Comparison of ENCODE assay signal across 23 cellular contexts in the genomic region with DNA sequence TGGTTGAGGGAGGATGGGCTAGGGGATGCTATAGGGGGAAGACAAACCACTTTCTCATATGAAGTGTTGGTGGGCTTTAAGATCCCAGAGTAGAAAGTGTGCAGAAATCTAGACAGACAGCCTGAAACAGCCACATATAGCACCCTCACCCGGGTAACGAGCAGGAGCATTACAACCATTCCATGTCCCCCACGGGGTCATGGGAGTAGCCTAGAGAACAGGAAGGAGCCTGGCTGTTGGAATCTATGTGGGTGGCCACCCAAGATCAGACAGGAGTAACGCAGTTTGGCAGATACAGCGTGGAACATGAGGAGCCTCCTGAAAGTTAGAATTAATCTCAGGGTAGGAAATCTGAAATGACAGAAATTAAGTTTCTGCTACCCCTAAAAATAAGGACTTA.
DNase-seq lines count a peak whose midpoint lies in the region; ATAC-seq, FAIRE-seq and TF ChIP-seq lines count a peak whose summit lies in the region.
"Had no signal": no experiment of that assay in that cellular context is flagged by ENCODE, and none has a peak within 500 bp of the region (broad histone marks: within the 10 kb centered on the region; RNA-seq: fewer than 3 reads in every experiment).

No MANE protein-coding gene starts in this region.

- H3K14ac ChIP-seq in IMR-90 (replicated peaks; ENCODE audit: low read depth, low read length) (no peak overlapping the region), H1 (ENCODE audit: insufficient read length) (no peak overlapping the region), mesenchymal stem cell (ENCODE audit: low read length in 2 of 2) (no peak overlapping the region)

- no peak for TF ChIP-seq EP300 in H1 (IDR thresholded peaks at IDR 0.05; ENCODE audit: borderline replicate concordance in 1 of 2, low read depth in 2 of 2, low read length in 2 of 2)
- no peak for TF ChIP-seq EP300 in stomach (IDR thresholded peaks at IDR 0.05)

- H3K27me3 ChIP-seq in IMR-90 (ENCODE audit: control insufficient read depth, insufficient read depth, low read length) (no peaks in the 10 kb centered on the region), H1 (replicated peaks in 1 of 4; ENCODE audit: control insufficient read depth in 3 of 4, extremely low read depth in 1 of 4, insufficient read depth in 3 of 4, low read length in 3 of 4) (no peaks in the 10 kb centered on the region), mesenchymal stem cell (ENCODE audit: control insufficient read depth in 1 of 2, insufficient read depth in 1 of 2, low read length in 2 of 2) (no peaks in the 10 kb centered on the region), stomach (no peaks in the 10 kb centered on the region)
- H3K27me3 ChIP-seq: adrenal gland, BE2C had no signal

- H3K9ac ChIP-seq in IMR-90 (ENCODE audit: low read depth, low read length) (no peak overlapping the region), H1 (replicated peaks in 1 of 4; ENCODE audit: extremely low read depth in 1 of 4, low read depth in 3 of 4, low read length in 3 of 4) (no peak overlapping the region), mesenchymal stem cell (ENCODE audit: low read length) (no peak overlapping the region)

- H3K36me3 ChIP-seq in IMR-90 (ENCODE audit: control insufficient read depth, insufficient read depth, low read length) (no peaks in the 10 kb centered on the region), H1 (ENCODE audit: control insufficient read depth in 2 of 4, insufficient read depth in 4 of 4, low read length in 3 of 4) (no peaks in the 10 kb centered on the region), mesenchymal stem cell (ENCODE audit: control insufficient read depth in 1 of 2, insufficient read depth in 2 of 2, low read depth in 1 of 2, low read length in 2 of 2) (no peaks in the 10 kb centered on the region), stomach (no peaks in the 10 kb centered on the region)
- H3K36me3 ChIP-seq: adrenal gland, BE2C had no signal

- H2BK5ac ChIP-seq in IMR-90 (ENCODE audit: low read depth, low read length, poor library complexity, severe bottlenecking) (no peak overlapping the region), H1 (ENCODE audit: low read depth, low read length) (no peak overlapping the region), mesenchymal stem cell (ENCODE audit: low read depth, low read length, poor library complexity, severe bottlenecking) (no peak overlapping the region)

- H3K18ac ChIP-seq in IMR-90 (ENCODE audit: low read depth, low read length) (peak overlapping the region; percentile 85), H1 (ENCODE audit: extremely low read depth, low read length) (no peak overlapping the region), mesenchymal stem cell (ENCODE audit: low read depth in 1 of 2, low read length in 2 of 2) (no peak overlapping the region)

- ATAC-seq in IMR-90 (ENCODE audit: low read depth) (peak; percentile 53), GM19328 (IDR thresholded peaks at IDR 0.05; ENCODE audit: unreplicated experiment) (no peak), HG02623 (IDR thresholded peaks at IDR 0.05; ENCODE audit: unreplicated experiment) (no peak)
- ATAC-seq: activated T-cell treated with anti-CD3 and anti-CD28 coated beads, Interleukin-2, amount 50 U/mL, for 72 hours; HepG2 had no signal

- H3K4me2 ChIP-seq in IMR-90 (ENCODE audit: low read depth, low read length) (peak overlapping the region; percentile 28; the same call in 1 of the 2 replicates), H1 (ENCODE audit: insufficient read depth in 1 of 2, low read depth in 2 of 2, low read length in 2 of 2) (no peak overlapping the region), mesenchymal stem cell (ENCODE audit: low read length, poor library complexity, severe bottlenecking) (no peak overlapping the region)

- H2AK5ac ChIP-seq in IMR-90 (ENCODE audit: low read depth, low read length) (no peak overlapping the region), H1 (ENCODE audit: low read depth, low read length) (no peak overlapping the region), mesenchymal stem cell (ENCODE audit: low read length, severe bottlenecking) (no peak overlapping the region)

- H2BK15ac ChIP-seq in IMR-90 (ENCODE audit: low read depth, low read length): peak overlapping the region; percentile 66; the same call in 1 of the 3 replicates
- H2BK15ac ChIP-seq in H1 (ENCODE audit: low read length): no peak overlapping the region
- no peak overlapping the region for H2BK15ac ChIP-seq in mesenchymal stem cell (ENCODE audit: low read depth, poor library complexity, severe bottlenecking)

- DNase-seq in IMR-90: no peak
- no peak for DNase-seq in H1 (ENCODE audit: low read depth in 1 of 2, low spot score in 2 of 2)
- DNase-seq in mesenchymal stem cell: no peak
- no peak for DNase-seq in stomach
- no peak for DNase-seq in cerebellar nuclear complex (lab: John Stamatoyannopoulos, UW)
- DNase-seq in iPS-NIHi11 (ENCODE audit: low spot score): no peak
- DNase-seq: activated CD4-positive, alpha-beta T cell treated with anti-CD3 and anti-CD28 coated beads, Interleukin-2, amount 10 ng/mL, durations not matched to agents 24 days and 14 days; activated naive CD4-positive, alpha-beta T cell treated with Interleukin-2 at 50 U/mL for 16 hours; activated T-cell treated with anti-CD3 and anti-CD28 coated beads, Interleukin-2, amount 50 U/mL, for 72 hours; adrenal gland; BE2C; GF-D8; head of caudate nucleus; NCI-H1694 treated with DMSO at 0.1 percent for 48 hours; NCI-H2171; NCI-H524; posterior cingulate gyrus; T-helper 2 cell had no signal

- H2BK12ac ChIP-seq in H1 (ENCODE audit: low read depth, low read length): no peak overlapping the region
- H2BK12ac ChIP-seq in mesenchymal stem cell (ENCODE audit: low read length in 2 of 2): no peak overlapping the region

- H3K4ac ChIP-seq in IMR-90 (ENCODE audit: low read depth, low read length) (no peak overlapping the region), H1 (replicated peaks; ENCODE audit: insufficient read length, low read depth, low read length) (no peak overlapping the region), mesenchymal stem cell (ENCODE audit: low read depth in 1 of 2, low read length in 2 of 2) (no peak overlapping the region)

- dilution Hi-C loops in IMR-90 (cut with HindIII; ENCODE audit: low sequenced_read_pairs, unreplicated experiment): no loop called here

- H4K20me1 ChIP-seq in IMR-90 (ENCODE audit: insufficient read depth, low read length): no peaks in the 10 kb centered on the region
- H4K20me1 ChIP-seq in H1 (replicated peaks in 1 of 2; ENCODE audit: control insufficient read depth in 1 of 2, insufficient read depth in 2 of 2, low read length in 2 of 2): no peaks in the 10 kb centered on the region

- in situ Hi-C loops in IMR-90 (cut with MboI; ENCODE audit: low sequenced_read_pairs): no loop called here

- H2BK120ac ChIP-seq in IMR-90 (ENCODE audit: low read depth, low read length) (peak overlapping the region; percentile 4; the same call in 1 of the 2 replicates), H1 (replicated peaks; ENCODE audit: low read depth, low read length) (no peak overlapping the region), mesenchymal stem cell (ENCODE audit: low read depth, low read length) (peak overlapping the region; percentile 15)

- H2AFZ ChIP-seq in IMR-90 (replicated peaks; ENCODE audit: low read length, poor library complexity) (no peak overlapping the region), H1 (ENCODE audit: low read length) (0 out of 2 replicates have a peak overlapping the region, but pooled peaks have one; percentile 75), mesenchymal stem cell (ENCODE audit: low read depth, low read length) (no peak overlapping the region)

- peaks cover 17% of the 10 kb centered on the region for H3K4me1 ChIP-seq in IMR-90 (ENCODE audit: control insufficient read depth, insufficient read depth, low read length)
- peaks cover 0 to 2% (median 0%) of the 10 kb centered on the region in 4 experiments; a peak in 2 of 7 replicates for H3K4me1 ChIP-seq in H1 (replicated peaks in 1 of 4; ENCODE audit: control insufficient read depth in 3 of 4, insufficient read depth in 4 of 4, low read length in 3 of 4)
- H3K4me1 ChIP-seq in mesenchymal stem cell (ENCODE audit: control insufficient read depth, insufficient read depth, low read depth, low read length): no peaks in the 10 kb centered on the region
- H3K4me1 ChIP-seq in stomach: peaks cover 18 to 31% (median 25%) of the 10 kb centered on the region in 4 donors
- H3K4me1 ChIP-seq: adrenal gland, BE2C had no signal

- TF ChIP-seq RAD21 in IMR-90 (IDR thresholded peaks at IDR 0.05; ENCODE audit: low read length) (no peak), H1 (IDR thresholded peaks at IDR 0.05 in 1 of 2, conservative IDR thresholded peaks at IDR 0.05 in 1 of 2; ENCODE audit: low read depth in 2 of 2, low read length in 2 of 2) (no peak)

- no peaks in the 10 kb centered on the region for H3K9me3 ChIP-seq in IMR-90 (ENCODE audit: control insufficient read depth, insufficient read depth, low read length)
- no peaks in the 10 kb centered on the region for H3K9me3 ChIP-seq in H1 (ENCODE audit: insufficient read depth in 2 of 2, low read depth in 1 of 2, low read length in 1 of 2)
- H3K9me3 ChIP-seq in mesenchymal stem cell (ENCODE audit: control insufficient read depth, low read length): peaks cover 5% of the 10 kb centered on the region
- H3K9me3 ChIP-seq in stomach: no peaks in the 10 kb centered on the region
- H3K9me3 ChIP-seq: adrenal gland, BE2C had no signal

- H4K5ac ChIP-seq in IMR-90 (ENCODE audit: low read depth, low read length): peak overlapping the region; percentile 60; the same call in 1 of the 2 replicates
- H4K5ac ChIP-seq in H1 (ENCODE audit: insufficient read length, low read depth, low read length): no peak overlapping the region

- H3K79me1 ChIP-seq in IMR-90 (ENCODE audit: low read depth in 1 of 2, low read length in 2 of 2) (no peaks in the 10 kb centered on the region), H1 (ENCODE audit: low read depth, low read length) (no peaks in the 10 kb centered on the region), mesenchymal stem cell (replicated peaks; ENCODE audit: low read length, poor library complexity, severe bottlenecking) (no peaks in the 10 kb centered on the region)

- no TSS peak for BruUV-seq in IMR-90 (replicated peaks; lab: Mats Ljungman, UMichigan)

- H4K91ac ChIP-seq in IMR-90 (ENCODE audit: insufficient read depth, low read depth, low read length) (0 out of 2 replicates have a peak overlapping the region, but pooled peaks have one; percentile 18), H1 (replicated peaks; ENCODE audit: insufficient read length, low read length) (no peak overlapping the region), mesenchymal stem cell (ENCODE audit: low read length) (no peak overlapping the region)

- TF ChIP-seq POLR2A in IMR-90 (IDR thresholded peaks at IDR 0.05; ENCODE audit: low read depth, low read length): no peak
- no peak for TF ChIP-seq POLR2A in H1 (IDR thresholded peaks at IDR 0.05; ENCODE audit: control extremely low read depth in 1 of 2, low read depth in 2 of 2, low read length in 2 of 2)
- no peak for TF ChIP-seq POLR2A in stomach (IDR thresholded peaks at IDR 0.05)

- H3K27ac ChIP-seq in IMR-90 (ENCODE audit: insufficient read depth, low read length) (no peak overlapping the region), H1 (ENCODE audit: low read depth, low read length) (no peak overlapping the region), mesenchymal stem cell (ENCODE audit: low read length, poor library complexity, severe bottlenecking) (no peak overlapping the region), stomach (peak overlapping the region in 3 of 5 donors; percentile 36 to 70 (median 70))

- TF ChIP-seq CTCF in IMR-90 (conservative IDR thresholded peaks at IDR 0.05; ENCODE audit: low read depth, low read length) (no peak), H1 (IDR thresholded peaks at IDR 0.05; ENCODE audit: control extremely low read depth in 1 of 3, insufficient read depth in 1 of 3, low read depth in 1 of 3, low read length in 3 of 3) (no peak), stomach (IDR thresholded peaks at IDR 0.05) (no peak)

- CTCF ChIA-PET in IMR-90 (lab: Yijun Ruan, JAX): interaction anchor here (1.3 kb wide), 1 partner anchor 24 kb away, joined by 5 read pairs; no protein-coding TSS in a partner anchor
- CTCF ChIA-PET in H1 (lab: Charles Lee; ENCODE audit: partially characterized antibody): interaction anchor here (0.6 to 3.4 kb wide), 4 partner anchors 13 to 24 kb away, joined by 3 to 14 read pairs (median 4); no protein-coding TSS in a partner anchor

- WGBS in IMR-90 (ENCODE audit: extremely low coverage in 2 of 2, insufficient read length in 1 of 2), 2 experiments: no CpG with 5 or more reads among the region's 5 CpGs
- 78% methylated on average over 5 of the region's 5 CpGs; no CpG with 5 or more reads in 1 of the 2 experiments for WGBS in H1 (ENCODE audit: extremely low coverage in 1 of 2, insufficient coverage in 1 of 2, insufficient read length in 1 of 2, insufficient replicate concordance in 2 of 2, low coverage in 1 of 2, low lambda C conversion rate in 2 of 2, missing lambda C conversion rate in 1 of 2), 2 experiments
- WGBS in mesenchymal stem cell: 60% methylated on average over 4 of the region's 5 CpGs
- 57 to 69% (median 64%) methylated on average over 5 of the region's 5 CpGs for WGBS in stomach, 5 donors

- H2AK9ac ChIP-seq in IMR-90 (replicated peaks; ENCODE audit: low read depth, low read length, poor library complexity): no peak overlapping the region

- H3K23ac ChIP-seq in IMR-90 (ENCODE audit: low read depth, low read length): no peak overlapping the region
- no peak overlapping the region for H3K23ac ChIP-seq in H1 (ENCODE audit: insufficient read length)
- H3K23ac ChIP-seq in mesenchymal stem cell (ENCODE audit: low read length in 2 of 2): no peak overlapping the region

- H2BK20ac ChIP-seq in IMR-90 (ENCODE audit: low read depth, low read length) (0 out of 2 replicates have a peak overlapping the region, but pooled peaks have one; percentile 22), H1 (ENCODE audit: low read length) (no peak overlapping the region)

- intact Hi-C loops in IMR-90 (cut with micrococcal nuclease) (no loop called here), stomach (cut with DNase I; ENCODE audit: low total_unique reads) (no loop called here)

- no peak for FAIRE-seq in H1 (lab: Jason Lieb, UNC)
- FAIRE-seq: HepG2, RCC 7860 had no signal

- H3K56ac ChIP-seq in IMR-90 (ENCODE audit: extremely low read depth, insufficient read depth, low read length): no peak overlapping the region
- H3K56ac ChIP-seq in H1 (replicated peaks; ENCODE audit: insufficient read length, low read depth, low read length): no peak overlapping the region

- no peaks in the 10 kb centered on the region for H3K23me2 ChIP-seq in H1 (ENCODE audit: low read depth, low read length)

- H3K79me2 ChIP-seq in H1 (ENCODE audit: control insufficient read depth in 1 of 2, insufficient read depth in 2 of 2, low read length in 2 of 2): no peaks in the 10 kb centered on the region

- H3K4me3 ChIP-seq in IMR-90 (ENCODE audit: insufficient read depth, low read depth, low read length) (no peak overlapping the region), H1 (ENCODE audit: extremely low read depth in 1 of 4, insufficient read depth in 2 of 4, low read depth in 3 of 4, low read length in 4 of 4) (no peak overlapping the region), mesenchymal stem cell (ENCODE audit: insufficient read depth in 1 of 2, low read depth in 1 of 2, low read length in 2 of 2) (no peak overlapping the region), stomach (no peak overlapping the region)
- H3K4me3 ChIP-seq: adrenal gland, coronary artery had no signal

- H3K9me1 ChIP-seq in IMR-90 (ENCODE audit: insufficient read depth, low read length): no peaks in the 10 kb centered on the region

- POLR2A ChIA-PET in IMR-90 (lab: Charles Lee; ENCODE audit: unreplicated experiment) (no interaction called here), H1 (lab: Charles Lee; ENCODE audit: partially characterized antibody) (no interaction called here)

- H4K8ac ChIP-seq in IMR-90 (ENCODE audit: low read depth in 2 of 2, low read length in 2 of 2) (peak overlapping the region in 1 of 2 experiments; percentile 16; a peak in 2 of 4 replicates), H1 (ENCODE audit: extremely low read depth, insufficient read depth, low read length) (no peak overlapping the region), mesenchymal stem cell (ENCODE audit: low read length) (no peak overlapping the region)

Comparison
In these comparisons a context has a peak if more than half of its experiments do, and no peak if none do; other contexts are left out.
1. H3K27ac ChIP-seq: peak in stomach (3 of 5); none in IMR-90 (single experiment), H1 (single experiment) and mesenchymal stem cell (single experiment).